ENCODE assay signal across 20 cellular contexts in genomic region chr19:2728783-2729387, GRCh38. TPM values are rescaled to one million over a fixed set of nuclear protein-coding genes. Genes with fewer than 3 reads are reported as not detected.
A peak's percentile ranks its signal among the peaks of the same experiment; 100 is the strongest.
DNase-seq lines count a peak whose midpoint lies in the region; ATAC-seq and TF ChIP-seq lines count a peak whose summit lies in the region.
"Had no signal": no experiment of that assay in that cellular context is flagged by ENCODE, and none has a peak within 500 bp of the region (broad histone marks: within the 10 kb centered on the region; RNA-seq: fewer than 3 reads in every experiment).

No MANE protein-coding gene starts in this region.

- H3K36me3 Mint-ChIP-seq in memory B cell: peaks cover 5% of the 10 kb centered on the region

- no peak for ATAC-seq in Right ventricle myocardium superior (ENCODE audit: poor library complexity)
- peak; percentile 69 for ATAC-seq in memory B cell (ENCODE audit: low read depth)
- ATAC-seq: A549 had no signal

- H3K27ac Mint-ChIP-seq in memory B cell: peak overlapping the region; percentile 63
- H3K27ac Mint-ChIP-seq: T-helper 2 cell treated with Interferon-gamma antibody and Interleukin-4, amounts not matched to agents 5 μg/mL and 100 μg/mL, for 36 hours had no signal

- H3K4me1 Mint-ChIP-seq in memory B cell: peaks cover 21% of the 10 kb centered on the region

- no peaks in the 10 kb centered on the region for H3K9me3 Mint-ChIP-seq in memory B cell
- H3K9me3 Mint-ChIP-seq: T-helper 2 cell treated with Interferon-gamma antibody and Interleukin-4, amounts not matched to agents 5 μg/mL and 100 μg/mL, for 36 hours had no signal

- H3K4me1 ChIP-seq in right atrium auricular region: peaks cover 0 to 3% of the 10 kb centered on the region in 2 donors
- H3K4me1 ChIP-seq: A549, SJSA1 had no signal

- no peaks in the 10 kb centered on the region for H3K27me3 Mint-ChIP-seq in memory B cell

- H3K27me3 ChIP-seq in right atrium auricular region: no peaks in the 10 kb centered on the region
- H3K27me3 ChIP-seq: MG63 had no signal

- TF ChIP-seq CTCF in right atrium auricular region (IDR thresholded peaks at IDR 0.05): no peak

- H3K4me3 Mint-ChIP-seq in memory B cell: peak overlapping the region; percentile 19
- H3K4me3 Mint-ChIP-seq: T-helper 2 cell treated with Interferon-gamma antibody and Interleukin-4, amounts not matched to agents 5 μg/mL and 100 μg/mL, for 36 hours had no signal

- no peaks in the 10 kb centered on the region for H3K9me3 ChIP-seq in right atrium auricular region
- H3K9me3 ChIP-seq: A549, MG63, SJSA1 had no signal

- H3K36me3 ChIP-seq in right atrium auricular region: no peaks in the 10 kb centered on the region
- H3K36me3 ChIP-seq: MG63 had no signal

- H3K4me3 ChIP-seq in right atrium auricular region: no peak overlapping the region
- H3K4me3 ChIP-seq: A549, MG63, SJSA1 had no signal

- H3K27ac ChIP-seq in right atrium auricular region: no peak overlapping the region
- H3K27ac ChIP-seq: A549, SJSA1 had no signal

- DNase-seq in Right ventricle myocardium superior: peak; percentile 35
- no peak for DNase-seq in right atrium auricular region (ENCODE audit: low spot score)
- DNase-seq in D341Med (ENCODE audit: low spot score): peak; percentile 21
- peak; percentile 24 for DNase-seq in RPMI7951 (ENCODE audit: low read depth)
- no peak for DNase-seq in memory B cell (ENCODE audit: low spot score in 2 of 2)
- DNase-seq in KG1 (lab: John Stamatoyannopoulos, UW): no peak
- no peak for DNase-seq in NCI-H1417 (lab: John Stamatoyannopoulos, UW)
- DNase-seq in NOMO-1 (lab: John Stamatoyannopoulos, UW; ENCODE audit: unreplicated experiment in 2 of 2): no peak
- DNase-seq: EL, GOT3, Karpas-422, MG63, NCI-H1105 treated with DMSO at 0.1 percent for 48 hours, NCI-H187, NCI-H2227 treated with DMSO at 0.1 percent for 48 hours, NCI-H510A treated with DMSO at 0.1 percent for 48 hours, NCI-H82 had no signal

- intact Hi-C loops in Right ventricle myocardium superior (cut with DNase I): no loop called here

RNA-seq across cellular contexts. Expression of gene DIRAS1, which starts 7.7 kb away (rescaled TPM):
- 216 TPM for total RNA-seq in Right ventricle myocardium superior
- total RNA-seq in right atrium auricular region: 10 to 100 TPM; 36.5 to 58.0 TPM
- total RNA-seq in RPMI7951 (2014; rRNA removed; shearing (Covaris generic)): 0.96 and 1.9 TPM in 2 replicates
- total RNA-seq: SJSA1 had no signal

RNA-seq across cellular contexts. Expression of gene SLC39A3, which starts 10.9 kb away (rescaled TPM):
- total RNA-seq in Right ventricle myocardium superior (20.2 TPM), right atrium auricular region (10 to 100 TPM; 22.9 to 38.0 TPM)
- 37.1 and 55.1 TPM in 2 replicates for total RNA-seq in RPMI7951 (2014; rRNA removed; shearing (Covaris generic))

RNA-seq across cellular contexts. Expression of gene GNG7, which starts 26.4 kb away (rescaled TPM):
- total RNA-seq in Right ventricle myocardium superior (35.2 TPM), right atrium auricular region (10 to 100 TPM; 18.0 to 22.8 TPM)
- 0.96 and 1.3 TPM in 2 replicates for total RNA-seq in RPMI7951 (2014; rRNA removed; shearing (Covaris generic))

RNA-seq across cellular contexts. Expression of gene SGTA, which starts 54.2 kb away (rescaled TPM):
- 56.6 TPM for total RNA-seq in Right ventricle myocardium superior
- 10 to 100 TPM; 52.3 to 60.9 TPM for total RNA-seq in right atrium auricular region
- 58.5 and 62.1 TPM in 2 replicates for total RNA-seq in RPMI7951 (2014; rRNA removed; shearing (Covaris generic))

RNA-seq across cellular contexts. Expression of gene THOP1, which starts 56.4 kb away (rescaled TPM):
- 52.6 TPM for total RNA-seq in Right ventricle myocardium superior
- 10 to 100 TPM; 33.9 to 45.8 TPM for total RNA-seq in right atrium auricular region
- total RNA-seq in RPMI7951 (2014; rRNA removed; shearing (Covaris generic)): 63.7 and 117 TPM in 2 replicates

Comparison
In these comparisons a context has a peak if more than half of its experiments do, and no peak if none do; other contexts are left out.
1. DNase-seq: peak in Right ventricle myocardium superior (single experiment), D341Med (single experiment) and RPMI7951 (single experiment); none in right atrium auricular region (single experiment), memory B cell (0 of 2), KG1 (single experiment), NCI-H1417 (0 of 3) and NOMO-1 (0 of 2).
2. RNA of gene DIRAS1, which starts 7.7 kb away (total RNA-seq): 216 TPM in Right ventricle myocardium superior (single experiment) and 36.5 to 58.0 TPM in right atrium auricular region; 0.96 to 1.9 TPM in RPMI7951; every median in the first group is over 10 times any median in the second.